ENCODE assay signal across 8 cellular contexts in genomic region chr10:30435499-30436117, GRCh38. TPM values are rescaled to one million over a fixed set of nuclear protein-coding genes. Genes with fewer than 3 reads are reported as not detected.
DNase-seq lines count a peak whose midpoint lies in the region; ATAC-seq, FAIRE-seq and TF ChIP-seq lines count a peak whose summit lies in the region.
"Not testable (repeated sequence)": the region's sequence is repeated elsewhere in the genome, so short reads cannot be mapped to it uniquely, and the experiment has no call there.

No MANE protein-coding gene starts in this region.

- H3K4me3 ChIP-seq in Loucy (ENCODE audit: low read length, poor library complexity, severe bottlenecking) (peak overlapping the region; percentile 91), fibroblast of lung (replicated peaks in 1 of 4; ENCODE audit: control extremely low read depth in 1 of 4, insufficient read depth in 1 of 4, low read depth in 3 of 4, low read length in 4 of 4) (peak overlapping the region; percentile 77 to 92 (median 82)), lower leg skin (ENCODE audit: low read depth, poor library complexity, severe bottlenecking) (peak overlapping the region; percentile 95), pancreas (peak overlapping the region in 3 of 4 donors; percentile 60 to 94 (median 91)), thyroid gland (replicated peaks in 1 of 3) (peak overlapping the region in 2 of 3 donors; percentile 91 to 93)

- not testable (repeated sequence) for H2AFZ ChIP-seq in Loucy (ENCODE audit: low read length); fibroblast of lung (ENCODE audit: low read length)

- not testable (repeated sequence) for ATAC-seq in pancreas

- not testable (repeated sequence) for H3K27me3 ChIP-seq in Loucy (ENCODE audit: insufficient read depth, low read length, poor library complexity, severe bottlenecking); fibroblast of lung (ENCODE audit: control insufficient read depth, insufficient read depth, low read length); pancreas; thyroid gland

- H3K9me2 ChIP-seq in Loucy (replicated peaks; ENCODE audit: low read depth, low read length) = not testable (repeated sequence)

- CTCF ChIA-PET in activated CD4-positive, alpha-beta T cell treated with anti-CD3 and anti-CD28 coated beads, Interleukin-2, amount 10 ng/mL, durations not matched to agents 7 days and 5 days (lab: Charles Lee) = interaction anchor here (0.9 to 1.9 kb wide), 4 partner anchors 16 to 97 kb away, joined by 3 to 6 read pairs (median 4); no protein-coding TSS in a partner anchor

- TF ChIP-seq CTCF in Loucy (conservative IDR thresholded peaks at IDR 0.05; ENCODE audit: low read length); brain (conservative IDR thresholded peaks at IDR 0.05); fibroblast of lung (conservative IDR thresholded peaks at IDR 0.05 in 1 of 2, IDR thresholded peaks at IDR 0.05 in 1 of 2; ENCODE audit: low read depth in 1 of 2, low read length in 2 of 2); lower leg skin (IDR thresholded peaks at IDR 0.05); pancreas (IDR thresholded peaks at IDR 0.05); thyroid gland (IDR thresholded peaks at IDR 0.05): not testable (repeated sequence)

- not testable (repeated sequence) for H3K27me3 Mint-ChIP-seq in activated CD4-positive, alpha-beta T cell treated with anti-CD3 and anti-CD28 coated beads, Interleukin-2, amount 10 ng/mL, durations not matched to agents 7 days and 5 days; brain

- peak overlapping the region; percentile 87 for H3K27ac Mint-ChIP-seq in activated CD4-positive, alpha-beta T cell treated with anti-CD3 and anti-CD28 coated beads, Interleukin-2, amount 10 ng/mL, durations not matched to agents 7 days and 5 days
- H3K27ac Mint-ChIP-seq in brain = peak overlapping the region; percentile 89 to 99 (median 96)

- H3F3A ChIP-seq in Loucy (ENCODE audit: low read depth) = not testable (repeated sequence)

- H3K4me3 Mint-ChIP-seq in activated CD4-positive, alpha-beta T cell treated with anti-CD3 and anti-CD28 coated beads, Interleukin-2, amount 10 ng/mL, durations not matched to agents 7 days and 5 days = peak overlapping the region; percentile 90
- peak overlapping the region; percentile 87 to 93 (median 89) for H3K4me3 Mint-ChIP-seq in brain

- peaks cover 53% of the 10 kb centered on the region for H3K4me1 ChIP-seq in Loucy (ENCODE audit: insufficient read depth, low read length, poor library complexity, severe bottlenecking)
- peaks cover 13% of the 10 kb centered on the region for H3K4me1 ChIP-seq in fibroblast of lung (ENCODE audit: control insufficient read depth, extremely low read depth, insufficient read depth, low read length)
- peaks cover 0 to 12% (median 3%) of the 10 kb centered on the region in 3 donors for H3K4me1 ChIP-seq in pancreas
- peaks cover 38 to 53% of the 10 kb centered on the region in 2 donors for H3K4me1 ChIP-seq in thyroid gland

- 66 to 73% methylated on average over 15 of the region's 15 CpGs for WGBS in lower leg skin, 2 donors
- 66 to 77% methylated on average over 15 of the region's 15 CpGs for WGBS in pancreas, 2 donors
- 26 to 44% methylated on average over 15 of the region's 15 CpGs for WGBS in thyroid gland, 2 donors

- H3K36me3 Mint-ChIP-seq in activated CD4-positive, alpha-beta T cell treated with anti-CD3 and anti-CD28 coated beads, Interleukin-2, amount 10 ng/mL, durations not matched to agents 7 days and 5 days (ENCODE audit: low read depth) = peaks cover 34% of the 10 kb centered on the region
- H3K36me3 Mint-ChIP-seq in brain = not testable (repeated sequence)

- intact Hi-C loops in lower leg skin (cut with DNase I; ENCODE audit: low total_unique reads); pancreas (cut with DNase I); thyroid gland (cut with DNase I): not testable (repeated sequence)

- DNase-seq in Caki2 (ENCODE audit: low read depth) = peak; percentile 19
- not testable (repeated sequence) for DNase-seq in activated CD4-positive, alpha-beta T cell treated with anti-CD3 and anti-CD28 coated beads, Interleukin-2, amount 10 ng/mL, durations not matched to agents 7 days and 5 days; fibroblast of lung (ENCODE audit: low read depth in 2 of 2); lower leg skin (ENCODE audit: low spot score in 2 of 2); pancreas
- DNase-seq in thyroid gland = peak in 1 of 2 donors; percentile 11

- H3K27ac ChIP-seq in fibroblast of lung (ENCODE audit: insufficient read depth, low read length) (peak overlapping the region; percentile 95), pancreas (peak overlapping the region in 2 of 4 donors; percentile 98 to 99), thyroid gland (peak overlapping the region; percentile 98 to 100 (median 99))

- TF ChIP-seq POLR2A in lower leg skin (IDR thresholded peaks at IDR 0.05); thyroid gland (IDR thresholded peaks at IDR 0.05): not testable (repeated sequence)

- peaks cover 68% of the 10 kb centered on the region for H3K4me1 Mint-ChIP-seq in activated CD4-positive, alpha-beta T cell treated with anti-CD3 and anti-CD28 coated beads, Interleukin-2, amount 10 ng/mL, durations not matched to agents 7 days and 5 days
- peaks cover 61% of the 10 kb centered on the region for H3K4me1 Mint-ChIP-seq in brain

- not testable (repeated sequence) for H3K9me3 ChIP-seq in Loucy (ENCODE audit: insufficient read depth, low read depth, low read length); fibroblast of lung (ENCODE audit: control insufficient read depth, insufficient read depth, low read depth, low read length); pancreas; thyroid gland

- H3K4me2 ChIP-seq in Loucy (ENCODE audit: low read depth, low read length, poor library complexity, severe bottlenecking) = peak overlapping the region; percentile 83
- peak overlapping the region; percentile 79 for H3K4me2 ChIP-seq in fibroblast of lung (ENCODE audit: extremely low read depth, insufficient read depth, low read length)

- peak overlapping the region; percentile 84 for H3K9ac ChIP-seq in Loucy (ENCODE audit: low read depth, low read length, poor library complexity, severe bottlenecking)
- H3K9ac ChIP-seq in fibroblast of lung (ENCODE audit: insufficient read depth, low read length) = peak overlapping the region; percentile 97

- in situ Hi-C loops in Caki2 (cut with HindIII; ENCODE audit: low pct_unique_long_range_greater_than_20kb, low sequenced_read_pairs) = not testable (repeated sequence)

- not testable (repeated sequence) for H4K20me1 ChIP-seq in Loucy (ENCODE audit: insufficient read depth, low read length, poor library complexity, severe bottlenecking); fibroblast of lung (ENCODE audit: control insufficient read depth, extremely low read depth, insufficient read depth, low read length)

- not testable (repeated sequence) for H3K9me3 Mint-ChIP-seq in activated CD4-positive, alpha-beta T cell treated with anti-CD3 and anti-CD28 coated beads, Interleukin-2, amount 10 ng/mL, durations not matched to agents 7 days and 5 days; brain

- not testable (repeated sequence) for FAIRE-seq in pancreas (lab: Jason Lieb, UNC)

- H3K79me2 ChIP-seq in Loucy (ENCODE audit: insufficient read depth, low read length) (peaks cover 51% of the 10 kb centered on the region), fibroblast of lung (ENCODE audit: control insufficient read depth, insufficient read depth, low read length) (peaks cover 55% of the 10 kb centered on the region)

- H3K36me3 ChIP-seq in Loucy (ENCODE audit: insufficient read depth, low read length); fibroblast of lung (ENCODE audit: control insufficient read depth, insufficient read depth, low read length); pancreas; thyroid gland: not testable (repeated sequence)

- POLR2A ChIA-PET in activated CD4-positive, alpha-beta T cell treated with anti-CD3 and anti-CD28 coated beads, Interleukin-2, amount 10 ng/mL, durations not matched to agents 7 days and 5 days (lab: Charles Lee) = interaction anchor here (0.7 kb wide), 1 partner anchor 21 kb away, joined by 3 read pairs; no protein-coding TSS in a partner anchor

RNA-seq across cellular contexts. Expression of gene MAP3K8, which starts 1.6 kb away (rescaled TPM):
- total RNA-seq in Caki2 (2014; rRNA removed; shearing (Covaris generic); ENCODE audit: low replicate concordance) = 6.6 and 13.2 TPM in 2 replicates
- 10 to 100 TPM; 12.6 to 13.1 TPM for total RNA-seq in activated CD4-positive, alpha-beta T cell treated with anti-CD3 and anti-CD28 coated beads, Interleukin-2, amount 10 ng/mL, durations not matched to agents 7 days and 5 days
- polyA plus RNA-seq in brain (ENCODE audit: insufficient read depth, low read depth, low replicate concordance) = 1.3 TPM
- 15.7 and 20.0 TPM in 2 replicates for total RNA-seq in fibroblast of lung
- polyA plus RNA-seq in fibroblast of lung = 16.9 and 52.6 TPM in 2 replicates
- polyA plus RNA-seq in fibroblast of lung (2012) = 10.4 and 26.6 TPM in 2 replicates
- polyA minus RNA-seq in fibroblast of lung (ENCODE audit: low replicate concordance) = 9.6 and 20.6 TPM in 2 replicates
- 10 to 100 TPM; 27.0 to 41.8 (median 35.5) TPM for total RNA-seq in lower leg skin
- 1 to 10 TPM; 2.8 to 9.2 (median 4.8) TPM for total RNA-seq in pancreas
- 10 to 100 TPM in 1 of 2 donors, 1 to 10 TPM in 1; 6.9 to 13.0 TPM for polyA plus RNA-seq in pancreas
- total RNA-seq in thyroid gland = 10 to 100 TPM in 3 of 4 donors, 1 to 10 TPM in 1; 9.7 to 37.9 (median 22.7) TPM
